Comparison of ENCODE assay signal across 11 cellular contexts in the genomic region with DNA sequence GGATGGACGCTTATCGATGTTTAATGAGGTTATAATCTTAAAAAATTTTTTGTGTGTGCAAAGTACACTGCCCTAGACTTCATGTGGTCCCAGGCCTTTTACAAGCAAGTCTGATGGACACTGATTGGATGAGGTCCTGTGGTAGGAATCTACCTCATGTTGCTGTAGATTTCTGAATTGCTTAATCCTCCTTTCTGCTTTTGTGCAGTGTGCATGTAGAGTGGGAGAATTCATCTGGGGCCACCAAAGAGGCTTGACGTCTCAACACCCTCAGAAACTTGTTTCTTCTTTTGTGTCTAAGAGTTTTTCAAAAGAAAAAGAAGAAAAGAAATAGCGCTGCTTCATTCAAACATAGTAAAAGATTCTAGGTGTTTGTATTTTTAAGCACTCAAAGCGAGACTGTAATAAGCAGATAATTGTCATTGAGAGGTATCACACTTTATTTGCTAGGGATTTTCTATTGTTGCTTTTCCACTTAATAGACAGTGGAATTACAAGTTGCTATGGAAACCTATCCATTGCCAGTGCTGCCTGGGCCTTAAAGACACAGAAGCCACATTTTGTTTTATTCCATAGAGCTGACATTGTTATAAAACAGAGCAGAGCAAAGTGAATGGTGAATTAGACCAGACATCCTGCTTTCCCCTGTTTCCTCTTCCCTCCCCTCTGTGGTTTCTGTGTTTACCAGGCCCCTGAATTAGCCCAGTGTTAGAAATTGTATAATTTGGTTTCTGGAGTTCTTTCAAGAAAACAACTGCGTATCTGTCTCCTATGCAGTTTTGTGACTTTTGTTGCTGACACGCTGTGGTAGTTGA. TPM values are rescaled to one million over a fixed set of nuclear protein-coding genes. Genes with fewer than 3 reads are reported as not detected.
DNase-seq lines count a peak whose midpoint lies in the region; ATAC-seq and TF ChIP-seq lines count a peak whose summit lies in the region.
"Had no signal": no experiment of that assay in that cellular context is flagged by ENCODE, and none has a peak within 500 bp of the region (broad histone marks: within the 10 kb centered on the region; RNA-seq: fewer than 3 reads in every experiment).

No MANE protein-coding gene starts in this region.

- H3F3A ChIP-seq in MM.1S (ENCODE audit: insufficient read depth, low read length), result no peaks in the 10 kb centered on the region

- H3K9ac ChIP-seq in fibroblast of lung (ENCODE audit: insufficient read depth, low read length) (no peak overlapping the region), trophoblast cell (ENCODE audit: low read length) (no peak overlapping the region), MM.1S (ENCODE audit: low read length) (no peak overlapping the region)

- no peak overlapping the region for H4K91ac ChIP-seq in trophoblast cell (ENCODE audit: low read depth, low read length)

- H3K79me1 ChIP-seq in trophoblast cell (ENCODE audit: low read length), result peaks cover 11% of the 10 kb centered on the region

- H3K27ac ChIP-seq in fibroblast of lung (ENCODE audit: insufficient read depth, low read length) (no peak overlapping the region), trophoblast cell (ENCODE audit: low read depth, low read length) (peak overlapping the region; percentile 82), MM.1S (ENCODE audit: low read length) (no peak overlapping the region)

- H3K9me2 ChIP-seq in MM.1S (replicated peaks; ENCODE audit: insufficient read depth, low read length), result no peaks in the 10 kb centered on the region

- no peak overlapping the region for H4K12ac ChIP-seq in trophoblast cell (ENCODE audit: low read depth, low read length)

- H2BK120ac ChIP-seq in trophoblast cell (ENCODE audit: insufficient read depth, low read length, poor library complexity), result no peak overlapping the region

- no peak overlapping the region for H4K8ac ChIP-seq in trophoblast cell (ENCODE audit: low read depth, low read length)

- no peak overlapping the region for H3K18ac ChIP-seq in trophoblast cell (ENCODE audit: low read length)

- H2AK5ac ChIP-seq in trophoblast cell (ENCODE audit: low read length), result no peak overlapping the region

- H2AFZ ChIP-seq in fibroblast of lung (ENCODE audit: low read length) (no peak overlapping the region), trophoblast cell (ENCODE audit: insufficient read depth, low read length, poor library complexity) (no peak overlapping the region), MM.1S (ENCODE audit: low read length) (no peak overlapping the region)

- ATAC-seq in GM18907 (IDR thresholded peaks at IDR 0.05; ENCODE audit: unreplicated experiment) (peak; percentile 34), HG02571 (IDR thresholded peaks at IDR 0.05; ENCODE audit: unreplicated experiment) (no peak)
- ATAC-seq: left ventricle myocardium superior had no signal

- H3K79me2 ChIP-seq in fibroblast of lung (ENCODE audit: control insufficient read depth, insufficient read depth, low read length) (no peaks in the 10 kb centered on the region), trophoblast cell (ENCODE audit: control insufficient read depth, insufficient read depth, low read length, poor library complexity) (peaks cover 1% of the 10 kb centered on the region), MM.1S (ENCODE audit: low read length) (no peaks in the 10 kb centered on the region)

- H3K27me3 ChIP-seq in fibroblast of lung (ENCODE audit: control insufficient read depth, insufficient read depth, low read length), result no peaks in the 10 kb centered on the region
- H3K27me3 ChIP-seq in trophoblast cell (ENCODE audit: insufficient read depth, low read length), result no peaks in the 10 kb centered on the region
- no peaks in the 10 kb centered on the region for H3K27me3 ChIP-seq in MM.1S (replicated peaks; ENCODE audit: insufficient read depth, low read length)

- no peak overlapping the region for H3K4me2 ChIP-seq in fibroblast of lung (ENCODE audit: extremely low read depth, insufficient read depth, low read length)
- peak overlapping the region; percentile 21 for H3K4me2 ChIP-seq in trophoblast cell (ENCODE audit: low read length)
- no peak overlapping the region for H3K4me2 ChIP-seq in MM.1S (ENCODE audit: low read depth, low read length)

- H3K4me3 ChIP-seq in fibroblast of lung (replicated peaks in 1 of 4; ENCODE audit: control extremely low read depth in 1 of 4, insufficient read depth in 1 of 4, low read depth in 3 of 4, low read length in 4 of 4) (no peak overlapping the region), trophoblast cell (ENCODE audit: low read depth, low read length) (no peak overlapping the region), MM.1S (ENCODE audit: low read length) (no peak overlapping the region)

- H4K20me1 ChIP-seq in fibroblast of lung (ENCODE audit: control insufficient read depth, extremely low read depth, insufficient read depth, low read length) (no peaks in the 10 kb centered on the region), MM.1S (ENCODE audit: insufficient read depth, low read length) (no peaks in the 10 kb centered on the region)

- no peak overlapping the region for H2BK5ac ChIP-seq in trophoblast cell (ENCODE audit: low read depth, low read length, poor library complexity)

- DNase-seq in NCI-H2227 (lab: John Stamatoyannopoulos, UW; ENCODE audit: unreplicated experiment) (peak; percentile 64), fibroblast of lung (ENCODE audit: low read depth in 2 of 2) (peak; percentile 35 to 46), trophoblast cell (no peak), HT-29 (ENCODE audit: low spot score) (no peak), MM.1S (no peak), GM10266 (ENCODE audit: extremely low spot score) (no peak)
- DNase-seq: cortex of kidney, left ventricle myocardium superior, RPMI8226 had no signal

- H3K9me3 ChIP-seq in fibroblast of lung (ENCODE audit: control insufficient read depth, insufficient read depth, low read depth, low read length) (no peaks in the 10 kb centered on the region), trophoblast cell (ENCODE audit: insufficient read depth, low read depth, low read length) (no peaks in the 10 kb centered on the region), MM.1S (replicated peaks; ENCODE audit: insufficient read depth, low read length) (no peaks in the 10 kb centered on the region)

- H3K36me3 ChIP-seq in fibroblast of lung (ENCODE audit: control insufficient read depth, insufficient read depth, low read length) (no peaks in the 10 kb centered on the region), trophoblast cell (ENCODE audit: control insufficient read depth in 1 of 2, insufficient read depth in 2 of 2, low read length in 2 of 2) (no peaks in the 10 kb centered on the region), MM.1S (replicated peaks; ENCODE audit: insufficient read depth, low read length) (no peaks in the 10 kb centered on the region)

- H3K23ac ChIP-seq in trophoblast cell (ENCODE audit: low read length), result no peak overlapping the region

- H2BK12ac ChIP-seq in trophoblast cell (ENCODE audit: low read length), result no peak overlapping the region

- H3K4me1 ChIP-seq in fibroblast of lung (ENCODE audit: control insufficient read depth, extremely low read depth, insufficient read depth, low read length), result peaks cover 2% of the 10 kb centered on the region
- peaks cover 20 to 27% of the 10 kb centered on the region in 2 experiments for H3K4me1 ChIP-seq in trophoblast cell (ENCODE audit: control insufficient read depth in 1 of 2, insufficient read depth in 2 of 2, low read length in 2 of 2)
- H3K4me1 ChIP-seq in MM.1S (ENCODE audit: low read length), result no peaks in the 10 kb centered on the region

- H3K14ac ChIP-seq in trophoblast cell (ENCODE audit: low read length), result no peak overlapping the region

- no peak overlapping the region for H3K4ac ChIP-seq in trophoblast cell (ENCODE audit: low read depth, low read length)

- TF ChIP-seq CTCF in fibroblast of lung (conservative IDR thresholded peaks at IDR 0.05 in 1 of 2, IDR thresholded peaks at IDR 0.05 in 1 of 2; ENCODE audit: low read depth in 1 of 2, low read length in 2 of 2) (no peak), MM.1S (IDR thresholded peaks at IDR 0.05; ENCODE audit: low read length) (no peak), GM10266 (IDR thresholded peaks at IDR 0.05; ENCODE audit: control insufficient read depth, insufficient read depth, low read depth, missing control alignments) (no peak)

- no CpG with 5 or more reads among the region's 7 CpGs for WGBS in trophoblast cell (ENCODE audit: extremely low coverage, insufficient coverage, insufficient read length)

RNA-seq across cellular contexts. Expression of a gene that starts 46.4 kb away (rescaled TPM):
- 55.7 and 85.2 TPM in 2 replicates for total RNA-seq in fibroblast of lung
- 27.7 and 41.5 TPM in 2 replicates for polyA plus RNA-seq in fibroblast of lung
- polyA plus RNA-seq in fibroblast of lung (2012), result 20.1 and 28.0 TPM in 2 replicates
- polyA minus RNA-seq in fibroblast of lung (ENCODE audit: low replicate concordance), result 7.0 and 9.1 TPM in 2 replicates
- polyA plus RNA-seq in trophoblast cell (2013), result 11.2 and 12.2 TPM in 2 replicates
- total RNA-seq in HT-29 (2014; rRNA removed; shearing (Covaris generic)), result 10.9 and 12.9 TPM in 2 replicates

Comparison
In these comparisons a context has a peak if more than half of its experiments do, and no peak if none do; other contexts are left out.
1. DNase-seq: peak in NCI-H2227 (single experiment) and fibroblast of lung (2 of 2); none in trophoblast cell (0 of 2), HT-29 (single experiment), MM.1S (single experiment) and GM10266 (single experiment).